19 cellular contexts compared by ENCODE assay signal in the genomic region with DNA sequence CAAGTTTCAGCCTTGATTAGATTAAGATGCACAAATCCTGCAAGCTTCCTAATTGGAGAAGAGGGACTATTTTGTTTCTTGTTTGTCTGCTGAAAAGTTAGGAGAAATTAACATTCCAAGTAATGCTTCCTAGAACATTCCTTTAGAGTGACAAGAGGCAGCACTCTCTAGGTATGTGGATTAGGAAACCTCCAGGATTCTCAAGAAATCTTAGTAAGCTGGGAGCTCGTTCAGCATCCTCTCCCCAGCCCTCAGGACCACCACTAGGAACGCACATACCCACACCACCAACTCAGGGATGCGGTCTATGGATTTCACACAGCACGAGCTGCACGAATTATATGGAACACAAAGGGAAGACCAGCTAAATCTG.
"Had no signal": no experiment of that assay in that cellular context is flagged by ENCODE, and none has a peak within 500 bp of the region (broad histone marks: within the 10 kb centered on the region; RNA-seq: fewer than 3 reads in every experiment).

No MANE protein-coding gene starts in this region.

- DNase-seq: activated CD4-positive, alpha-beta T cell treated with anti-CD3 and anti-CD28 coated beads, Interleukin-2, amount 50 U/mL, for 48 hours; activated CD4-positive, CD25-positive, alpha-beta regulatory T cell treated with anti-CD3 and anti-CD28 coated beads, Interleukin-2, amount 50 U/mL, for 72 hours; activated naive CD4-positive, alpha-beta T cell; activated T-cell treated with anti-CD3 and anti-CD28 coated beads, Interleukin-2, amount 50 U/mL, for 4 hours; body of pancreas; effector memory CD8-positive, alpha-beta T cell; heart left ventricle; islet precursor cell; mammary epithelial cell; natural killer cell; occipital lobe; sigmoid colon; stimulated activated CD4-positive, alpha-beta T cell treated with anti-CD3 and anti-CD28 coated beads, Interleukin-12 subunit alpha, Interleukin-12 subunit beta, amount 100 ng/mL, for 4 hours; stimulated activated naive CD4-positive, alpha-beta T cell; substantia nigra; SW 1271; transverse colon had no signal

- H3K4me3 ChIP-seq: body of pancreas, heart left ventricle, sigmoid colon, transverse colon had no signal

- H3K27ac Mint-ChIP-seq: dendritic cell treated with granulocyte-macrophage colony-stimulating factor and Interleukin-4, amounts not matched to agents 40 ng/mL and 50 ng/mL, for 4 days; effector memory CD8-positive, alpha-beta T cell; natural killer cell; T-helper 2 cell treated with Interferon-gamma antibody and Interleukin-4, amounts not matched to agents 5 μg/mL and 100 μg/mL, for 36 hours had no signal

- H3K9me3 Mint-ChIP-seq: activated T-cell treated with anti-CD3 and anti-CD28 coated beads, Interleukin-2, amount 50 U/mL, for 4 hours; dendritic cell treated with granulocyte-macrophage colony-stimulating factor and Interleukin-4, amounts not matched to agents 40 ng/mL and 50 ng/mL, for 4 days; effector memory CD8-positive, alpha-beta T cell; natural killer cell; T-helper 2 cell treated with Interferon-gamma antibody and Interleukin-4, amounts not matched to agents 5 μg/mL and 100 μg/mL, for 36 hours had no signal

- ATAC-seq: activated T-cell treated with anti-CD3 and anti-CD28 coated beads, Interleukin-2, amount 50 U/mL, for 4 hours; body of pancreas; effector memory CD8-positive, alpha-beta T cell; heart left ventricle; natural killer cell had no signal

- H3K4me3 Mint-ChIP-seq: activated T-cell treated with anti-CD3 and anti-CD28 coated beads, Interleukin-2, amount 50 U/mL, for 4 hours; dendritic cell treated with granulocyte-macrophage colony-stimulating factor and Interleukin-4, amounts not matched to agents 40 ng/mL and 50 ng/mL, for 4 days; effector memory CD8-positive, alpha-beta T cell; natural killer cell; T-helper 2 cell treated with Interferon-gamma antibody and Interleukin-4, amounts not matched to agents 5 μg/mL and 100 μg/mL, for 36 hours had no signal

- H3K4me1 Mint-ChIP-seq: natural killer cell had no signal

- H3K27me3 Mint-ChIP-seq: dendritic cell treated with granulocyte-macrophage colony-stimulating factor and Interleukin-4, amounts not matched to agents 40 ng/mL and 50 ng/mL, for 4 days; effector memory CD8-positive, alpha-beta T cell had no signal
